In genomic region chr4:105147226-105148151, GRCh38 we compare ENCODE assay signal across 1 cellular context.
TF ChIP-seq lines count a peak whose summit lies in the region.

No MANE protein-coding gene starts in this region.

TF ChIP-seq in K562, 482 proteins besides CTCF, POLR2A, EP300 and RAD21 (continued from another document):
- TF ChIP-seq AFF4 (CRISPR knock-in tag; IDR thresholded peaks at IDR 0.05) (0 out of 2 replicates have a peak, but pooled peaks have one; percentile 29), NRF1 (conservative IDR thresholded peaks at IDR 0.05 in 1 of 2, IDR thresholded peaks at IDR 0.05 in 1 of 2) (peak in 1 of 2 experiments; percentile 23; a peak in 1 of 4 replicates), ELF1 (tag; IDR thresholded peaks at IDR 0.05) (no peak), POLR2B (IDR thresholded peaks at IDR 0.05; ENCODE audit: low read depth, partially characterized antibody) (no peak), ZKSCAN1 (IDR thresholded peaks at IDR 0.05; ENCODE audit: low read depth, low read length) (no peak), PKNOX1 (IDR thresholded peaks at IDR 0.05) (peak; percentile 38; the same call in 1 of the 2 replicates), PHB2 (IDR thresholded peaks at IDR 0.05; ENCODE audit: low read depth) (no peak), MCM7 (IDR thresholded peaks at IDR 0.05) (no peak), EGR1 (conservative IDR thresholded peaks at IDR 0.05) (peak; percentile 48), KAT7 (CRISPR knock-in tag; IDR thresholded peaks at IDR 0.05; ENCODE audit: borderline replicate concordance) (no peak), BMI1 (IDR thresholded peaks at IDR 0.05; ENCODE audit: low read length) (no peak), MTF1 (CRISPR knock-in tag; IDR thresholded peaks at IDR 0.05; ENCODE audit: borderline replicate concordance) (no peak), GATAD2B (IDR thresholded peaks at IDR 0.05; ENCODE audit: borderline replicate concordance) (no peak), THAP7 (CRISPR knock-in tag; IDR thresholded peaks at IDR 0.05) (no peak), THRB (CRISPR knock-in tag; conservative IDR thresholded peaks at IDR 0.05) (0 out of 2 replicates have a peak, but pooled peaks have one; percentile 46), EWSR1 (IDR thresholded peaks at IDR 0.05; ENCODE audit: borderline replicate concordance, low read depth, partially characterized antibody) (no peak), ZNF830 (CRISPR knock-in tag; IDR thresholded peaks at IDR 0.05) (no peak), ZBTB8A (IDR thresholded peaks at IDR 0.05; ENCODE audit: partially characterized antibody) (no peak), ZNF717 (CRISPR knock-in tag; IDR thresholded peaks at IDR 0.05) (no peak), FOS (IDR thresholded peaks at IDR 0.05; ENCODE audit: extremely low read depth, insufficient read length) (no peak), RBM34 (IDR thresholded peaks at IDR 0.05; ENCODE audit: borderline replicate concordance, insufficient read depth, low read length) (no peak), ZNF75A (CRISPR knock-in tag; IDR thresholded peaks at IDR 0.05) (no peak), ZFP1 (CRISPR knock-in tag; IDR thresholded peaks at IDR 0.05) (no peak), ETS2 (tag; IDR thresholded peaks at IDR 0.05; ENCODE audit: borderline replicate concordance, poor library complexity, severe bottlenecking) (no peak), KHSRP (IDR thresholded peaks at IDR 0.05) (no peak), CEBPG (CRISPR knock-in tag; IDR thresholded peaks at IDR 0.05) (no peak), CEBPG (tag; conservative IDR thresholded peaks at IDR 0.05 in 1 of 2, IDR thresholded peaks at IDR 0.05 in 1 of 2) (no peak), FOXP1 (CRISPR knock-in tag; IDR thresholded peaks at IDR 0.05) (no peak), PYGO2 (tag; IDR thresholded peaks at IDR 0.05) (no peak), SETDB1 (IDR thresholded peaks at IDR 0.05; ENCODE audit: low read length) (no peak), TAF1 (IDR thresholded peaks at IDR 0.05; ENCODE audit: control insufficient read depth, extremely low read depth, insufficient read depth, low read length, severe bottlenecking) (peak; percentile 21), NR2C2 (CRISPR knock-in tag; IDR thresholded peaks at IDR 0.05) (no peak), NR2C2 (tag; IDR thresholded peaks at IDR 0.05) (0 out of 2 replicates have a peak, but pooled peaks have one; percentile 20), ZBTB26 (CRISPR knock-in tag; IDR thresholded peaks at IDR 0.05) (0 out of 2 replicates have a peak, but pooled peaks have one; percentile 63), ZNF384 (IDR thresholded peaks at IDR 0.05; ENCODE audit: low read depth, low read length) (no peak), NELFE (IDR thresholded peaks at IDR 0.05; ENCODE audit: insufficient read depth, insufficient read length) (no peak), MTA1 (IDR thresholded peaks at IDR 0.05; ENCODE audit: borderline replicate concordance) (no peak)
